In the genomic region with DNA sequence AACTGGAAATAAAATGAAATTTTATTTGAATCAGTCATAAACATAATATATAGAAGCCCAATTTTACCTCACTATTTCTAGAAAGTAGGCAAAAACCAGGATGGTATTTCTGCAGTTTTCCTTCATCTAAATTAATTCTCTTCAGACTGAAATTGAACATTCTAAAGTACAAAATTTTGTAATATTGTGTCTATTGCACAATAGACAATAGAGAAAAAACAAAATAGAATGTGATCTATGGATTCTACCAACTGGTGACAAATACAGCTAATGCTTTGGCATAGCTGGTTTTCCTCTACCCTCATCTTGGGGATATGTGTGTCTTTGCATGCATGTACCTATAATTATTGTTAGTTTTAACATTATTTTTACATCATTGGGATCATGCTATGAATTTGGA, we compare ENCODE assay signal across 40 cellular contexts. TPM values are rescaled to one million over a fixed set of nuclear protein-coding genes. Genes with fewer than 3 reads are reported as not detected.
"Had no signal": no experiment of that assay in that cellular context is flagged by ENCODE, and none has a peak within 500 bp of the region (broad histone marks: within the 10 kb centered on the region; RNA-seq: fewer than 3 reads in every experiment).

No MANE protein-coding gene starts in this region.

- H3K27me3 ChIP-seq: adrenal gland, ascending aorta, body of pancreas, brain microvascular endothelial cell, breast epithelium, cardiac muscle cell had no signal

- FAIRE-seq: astrocyte, bronchial epithelial cell had no signal

- H3K36me3 ChIP-seq: adrenal gland, ascending aorta, brain microvascular endothelial cell, breast epithelium, cardiac muscle cell had no signal

- H3K36me3 Mint-ChIP-seq: activated naive CD4-positive, alpha-beta T cell treated with anti-CD3 and anti-CD28 coated beads, Interleukin-2, amount 10 ng/mL, durations not matched to agents 7 days and 5 days; activated naive CD4-positive, alpha-beta T cell treated with anti-CD3 and anti-CD28 coated beads, Interleukin-2, amount 50 U/mL, for 24 hours; activated naive CD4-positive, alpha-beta T cell treated with anti-CD3 and anti-CD28 coated beads, Interleukin-2, amount 50 U/mL, for 72 hours; activated naive CD8-positive, alpha-beta T cell; activated naive CD8-positive, alpha-beta T cell treated with anti-CD3 and anti-CD28 coated beads for 36 hours; activated naive CD8-positive, alpha-beta T cell treated with anti-CD3 and anti-CD28 coated beads, Interleukin-2, amount 10 ng/mL, durations not matched to agents 7 days and 5 days; brain had no signal

- H3K4me1 ChIP-seq: adrenal gland, ascending aorta, body of pancreas, breast epithelium had no signal

- H3K27me3 Mint-ChIP-seq: activated naive CD4-positive, alpha-beta T cell treated with anti-CD3 and anti-CD28 coated beads, Interleukin-2, amount 10 ng/mL, durations not matched to agents 7 days and 5 days; activated naive CD4-positive, alpha-beta T cell treated with anti-CD3 and anti-CD28 coated beads, Interleukin-2, amount 50 U/mL, for 24 hours; activated naive CD8-positive, alpha-beta T cell; activated naive CD8-positive, alpha-beta T cell treated with anti-CD3 and anti-CD28 coated beads for 36 hours; activated naive CD8-positive, alpha-beta T cell treated with anti-CD3 and anti-CD28 coated beads, Interleukin-2, amount 10 ng/mL, durations not matched to agents 7 days and 5 days; activated naive CD8-positive, alpha-beta T cell treated with anti-CD3 and anti-CD28 coated beads, Interleukin-2, amount 50 U/mL, for 24 hours; activated T-cell treated with anti-CD3 and anti-CD28 coated beads, Interleukin-2, amount 50 U/mL, for 24 hours; activated T-helper 17 cell treated with anti-CD3 and anti-CD28 coated beads, Interleukin-2, amount 50 U/mL, for 72 hours; central memory CD8-positive, alpha-beta T cell had no signal

- H3K4me3 ChIP-seq: adrenal gland, ascending aorta, body of pancreas, breast epithelium, cardiac muscle cell had no signal

- H3K4me1 Mint-ChIP-seq: activated naive CD4-positive, alpha-beta T cell treated with anti-CD3 and anti-CD28 coated beads, Interleukin-2, amount 10 ng/mL, durations not matched to agents 7 days and 5 days; activated naive CD4-positive, alpha-beta T cell treated with anti-CD3 and anti-CD28 coated beads, Interleukin-2, amount 50 U/mL, for 24 hours; activated naive CD8-positive, alpha-beta T cell treated with anti-CD3 and anti-CD28 coated beads for 36 hours; activated naive CD8-positive, alpha-beta T cell treated with anti-CD3 and anti-CD28 coated beads, Interleukin-2, amount 10 ng/mL, durations not matched to agents 7 days and 5 days; activated naive CD8-positive, alpha-beta T cell treated with anti-CD3 and anti-CD28 coated beads, Interleukin-2, amount 50 U/mL, for 24 hours; activated T-helper 17 cell treated with anti-CD3 and anti-CD28 coated beads, Interleukin-2, amount 50 U/mL, for 72 hours; brain; central memory CD8-positive, alpha-beta T cell had no signal

- H3K4me3 Mint-ChIP-seq: activated naive CD4-positive, alpha-beta T cell treated with anti-CD3 and anti-CD28 coated beads for 36 hours; activated naive CD4-positive, alpha-beta T cell treated with anti-CD3 and anti-CD28 coated beads, Interleukin-2, amount 10 ng/mL, durations not matched to agents 7 days and 5 days; activated naive CD4-positive, alpha-beta T cell treated with anti-CD3 and anti-CD28 coated beads, Interleukin-2, amount 50 U/mL, for 24 hours; activated naive CD8-positive, alpha-beta T cell; activated naive CD8-positive, alpha-beta T cell treated with anti-CD3 and anti-CD28 coated beads for 36 hours; activated naive CD8-positive, alpha-beta T cell treated with anti-CD3 and anti-CD28 coated beads, Interleukin-2, amount 10 ng/mL, durations not matched to agents 7 days and 5 days; activated naive CD8-positive, alpha-beta T cell treated with anti-CD3 and anti-CD28 coated beads, Interleukin-2, amount 50 U/mL, for 24 hours; activated T-cell treated with anti-CD3 and anti-CD28 coated beads, Interleukin-2, amount 50 U/mL, for 24 hours; activated T-cell treated with anti-CD3 and anti-CD28 coated beads, Interleukin-2, amount 50 U/mL, for 4 hours; activated T-helper 1 cell treated with anti-CD3 and anti-CD28 coated beads, Interleukin-12 subunit alpha, Interleukin-12 subunit beta, Interleukin-2, Interleukin-4 antibody, amounts not matched to agents 30 ng/mL and 10 ng/mL and 1 ng/mL, durations not matched to agents 14 hours and 24 hours and 36 hours; activated T-helper 17 cell treated with anti-CD3 and anti-CD28 coated beads, Interleukin-2, amount 50 U/mL, for 72 hours; brain; central memory CD8-positive, alpha-beta T cell had no signal

- H3K9me3 ChIP-seq: adrenal gland, ascending aorta, body of pancreas, breast epithelium had no signal

- H3K27ac ChIP-seq: adrenal gland, ascending aorta, body of pancreas, brain microvascular endothelial cell, breast epithelium, cardiac muscle cell had no signal

- H3K9me3 Mint-ChIP-seq: activated naive CD4-positive, alpha-beta T cell treated with anti-CD3 and anti-CD28 coated beads for 36 hours; activated naive CD4-positive, alpha-beta T cell treated with anti-CD3 and anti-CD28 coated beads, Interleukin-2, amount 10 ng/mL, durations not matched to agents 7 days and 5 days; activated naive CD4-positive, alpha-beta T cell treated with anti-CD3 and anti-CD28 coated beads, Interleukin-2, amount 50 U/mL, for 24 hours; activated naive CD4-positive, alpha-beta T cell treated with anti-CD3 and anti-CD28 coated beads, Interleukin-2, amount 50 U/mL, for 72 hours; activated naive CD8-positive, alpha-beta T cell treated with anti-CD3 and anti-CD28 coated beads for 36 hours; activated naive CD8-positive, alpha-beta T cell treated with anti-CD3 and anti-CD28 coated beads, Interleukin-2, amount 10 ng/mL, durations not matched to agents 7 days and 5 days; activated naive CD8-positive, alpha-beta T cell treated with anti-CD3 and anti-CD28 coated beads, Interleukin-2, amount 50 U/mL, for 24 hours; activated T-cell treated with anti-CD3 and anti-CD28 coated beads, Interleukin-2, amount 50 U/mL, for 24 hours; activated T-cell treated with anti-CD3 and anti-CD28 coated beads, Interleukin-2, amount 50 U/mL, for 4 hours; activated T-helper 1 cell treated with anti-CD3 and anti-CD28 coated beads, Interleukin-12 subunit alpha, Interleukin-12 subunit beta, Interleukin-2, Interleukin-4 antibody, amounts not matched to agents 30 ng/mL and 10 ng/mL and 1 ng/mL, durations not matched to agents 14 hours and 24 hours and 36 hours; activated T-helper 17 cell treated with anti-CD3 and anti-CD28 coated beads, Interleukin-2, amount 50 U/mL, for 72 hours; activated T-helper 2 cell treated with anti-CD3 and anti-CD28 coated beads, Interferon-gamma antibody, Interleukin-2, Interleukin-4, amounts not matched to agents 10 μg/mL and 5 μg/mL and 100 μg/mL, durations not matched to agents 14 hours and 24 hours and 36 hours; brain; central memory CD8-positive, alpha-beta T cell had no signal

- DNase-seq: activated effector memory CD4-positive, alpha-beta T cell treated with anti-CD3 and anti-CD28 coated beads, Interleukin-2, amount 50 U/mL, for 16 hours; activated effector memory CD4-positive, alpha-beta T cell treated with Interleukin-2 at 50 U/mL for 16 hours; activated gamma-delta T cell; activated gamma-delta T cell treated with Interleukin-2 at 50 U/mL for 16 hours; activated naive CD4-positive, alpha-beta T cell; activated naive CD4-positive, alpha-beta T cell treated with anti-CD3 and anti-CD28 coated beads for 36 hours; activated naive CD4-positive, alpha-beta T cell treated with anti-CD3 and anti-CD28 coated beads, Interleukin-2, amount 10 ng/mL, durations not matched to agents 7 days and 5 days; activated naive CD4-positive, alpha-beta T cell treated with anti-CD3 and anti-CD28 coated beads, Interleukin-2, amount 50 U/mL, for 16 hours; activated naive CD4-positive, alpha-beta T cell treated with Interleukin-2 at 50 U/mL for 16 hours; activated naive CD8-positive, alpha-beta T cell treated with anti-CD3 and anti-CD28 coated beads for 36 hours; activated naive CD8-positive, alpha-beta T cell treated with anti-CD3 and anti-CD28 coated beads, Interleukin-2, amount 10 ng/mL, durations not matched to agents 7 days and 5 days; activated naive CD8-positive, alpha-beta T cell treated with anti-CD3 and anti-CD28 coated beads, Interleukin-2, amount 50 U/mL, for 24 hours; activated T-cell treated with anti-CD3 and anti-CD28 coated beads, Interleukin-2, amount 50 U/mL, for 1 hour; activated T-cell treated with anti-CD3 and anti-CD28 coated beads, Interleukin-2, amount 50 U/mL, for 24 hours; activated T-cell treated with anti-CD3 and anti-CD28 coated beads, Interleukin-2, amount 50 U/mL, for 4 hours; activated T-cell treated with anti-CD3 and anti-CD28 coated beads, Interleukin-2, amount 50 U/mL, for 48 hours; adrenal gland; amniotic stem cell; amygdala; anterior cingulate cortex; aorta; body of pancreas; brain microvascular endothelial cell; caudate nucleus; central memory CD4-positive, alpha-beta T cell; cerebellar nuclear complex had no signal

- ATAC-seq: activated naive CD4-positive, alpha-beta T cell treated with anti-CD3 and anti-CD28 coated beads, Interleukin-2, amount 50 U/mL, for 72 hours; activated naive CD8-positive, alpha-beta T cell treated with anti-CD3 and anti-CD28 coated beads, Interleukin-2, amount 50 U/mL, for 24 hours; activated T-cell treated with anti-CD3 and anti-CD28 coated beads, Interleukin-2, amount 50 U/mL, for 4 hours; activated T-helper 17 cell treated with anti-CD3 and anti-CD28 coated beads, Interleukin-2, amount 50 U/mL, for 72 hours; body of pancreas had no signal

- H3K27ac Mint-ChIP-seq: activated naive CD4-positive, alpha-beta T cell treated with anti-CD3 and anti-CD28 coated beads for 36 hours; activated naive CD4-positive, alpha-beta T cell treated with anti-CD3 and anti-CD28 coated beads, Interleukin-2, amount 10 ng/mL, durations not matched to agents 7 days and 5 days; activated naive CD4-positive, alpha-beta T cell treated with anti-CD3 and anti-CD28 coated beads, Interleukin-2, amount 50 U/mL, for 24 hours; activated naive CD4-positive, alpha-beta T cell treated with anti-CD3 and anti-CD28 coated beads, Interleukin-2, amount 50 U/mL, for 72 hours; activated naive CD8-positive, alpha-beta T cell; activated naive CD8-positive, alpha-beta T cell treated with anti-CD3 and anti-CD28 coated beads for 36 hours; activated naive CD8-positive, alpha-beta T cell treated with anti-CD3 and anti-CD28 coated beads, Interleukin-2, amount 10 ng/mL, durations not matched to agents 7 days and 5 days; activated naive CD8-positive, alpha-beta T cell treated with anti-CD3 and anti-CD28 coated beads, Interleukin-2, amount 50 U/mL, for 24 hours; activated T-cell treated with anti-CD3 and anti-CD28 coated beads, Interleukin-2, amount 50 U/mL, for 24 hours; activated T-helper 1 cell treated with anti-CD3 and anti-CD28 coated beads, Interleukin-12 subunit alpha, Interleukin-12 subunit beta, Interleukin-2, Interleukin-4 antibody, amounts not matched to agents 30 ng/mL and 10 ng/mL and 1 ng/mL, durations not matched to agents 14 hours and 24 hours and 36 hours; activated T-helper 17 cell treated with anti-CD3 and anti-CD28 coated beads, Interleukin-2, amount 50 U/mL, for 72 hours; activated T-helper 2 cell treated with anti-CD3 and anti-CD28 coated beads, Interferon-gamma antibody, Interleukin-2, Interleukin-4, amounts not matched to agents 10 μg/mL and 5 μg/mL and 100 μg/mL, durations not matched to agents 14 hours and 24 hours and 36 hours; brain had no signal

RNA-seq across cellular contexts. Expression of a gene that starts 8.5 kb away (rescaled TPM):
- total RNA-seq: activated naive CD4-positive, alpha-beta T cell treated with anti-CD3 and anti-CD28 coated beads for 36 hours; activated naive CD4-positive, alpha-beta T cell treated with anti-CD3 and anti-CD28 coated beads, Interleukin-2, amount 50 U/mL, for 72 hours; activated naive CD8-positive, alpha-beta T cell treated with anti-CD3 and anti-CD28 coated beads for 36 hours; activated naive CD8-positive, alpha-beta T cell treated with anti-CD3 and anti-CD28 coated beads, Interleukin-2, amount 10 ng/mL, durations not matched to agents 7 days and 5 days; activated T-cell treated with anti-CD3 and anti-CD28 coated beads, Interleukin-2, amount 50 U/mL, for 4 hours; activated T-helper 1 cell treated with anti-CD3 and anti-CD28 coated beads, Interleukin-12 subunit alpha, Interleukin-12 subunit beta, Interleukin-2, Interleukin-4 antibody, amounts not matched to agents 30 ng/mL and 10 ng/mL and 1 ng/mL, durations not matched to agents 14 hours and 24 hours and 36 hours; activated T-helper 17 cell treated with anti-CD3 and anti-CD28 coated beads, Interleukin-2, amount 50 U/mL, for 72 hours; activated T-helper 2 cell treated with anti-CD3 and anti-CD28 coated beads, Interferon-gamma antibody, Interleukin-2, Interleukin-4, amounts not matched to agents 10 μg/mL and 5 μg/mL and 100 μg/mL, durations not matched to agents 14 hours and 24 hours and 36 hours; ascending aorta; cardiac muscle cell; chondrocyte had no signal
- polyA plus RNA-seq: cardiac muscle cell had no signal
